Comparison of ENCODE assay signal across 21 cellular contexts in the genomic region with DNA sequence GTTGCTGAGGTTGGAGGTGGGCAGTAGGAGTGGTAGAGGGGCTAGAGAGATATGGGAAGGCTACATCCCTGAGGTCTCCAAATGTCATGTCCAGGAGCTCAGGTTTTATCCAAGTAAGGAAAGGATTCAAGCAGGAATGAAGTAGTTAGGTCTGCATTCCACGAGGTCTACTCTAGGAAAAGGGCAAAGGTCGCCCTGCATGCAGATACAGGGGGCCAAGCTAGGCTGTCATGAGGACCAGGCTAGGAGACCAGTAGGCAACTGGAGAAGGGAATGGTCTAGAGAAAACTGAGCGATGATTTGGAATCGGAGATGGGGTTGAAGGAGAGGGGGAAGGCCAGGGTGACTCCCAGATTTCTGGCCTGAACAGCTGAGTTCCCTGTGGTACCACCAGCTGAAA.
"Had no signal": no experiment of that assay in that cellular context is flagged by ENCODE, and none has a peak within 500 bp of the region (broad histone marks: within the 10 kb centered on the region; RNA-seq: fewer than 3 reads in every experiment).

No MANE protein-coding gene starts in this region.

- H3K36me3 ChIP-seq: colonic mucosa, heart left ventricle, stomach, transverse colon, uterus had no signal

- H3K4me1 ChIP-seq: colonic mucosa, parathyroid adenoma, transverse colon, uterus had no signal

- DNase-seq: activated CD4-positive, alpha-beta T cell treated with anti-CD3 and anti-CD28 coated beads, Interleukin-2, amount 50 U/mL, for 4 hours; activated T-cell treated with anti-CD3 and anti-CD28 coated beads for 4 hours; aorta; colonic mucosa; heart left ventricle; left cardiac atrium; nucleus accumbens; right cardiac atrium; stimulated activated CD4-positive, alpha-beta T cell treated with anti-CD3 and anti-CD28 coated beads, Interleukin-12 subunit alpha, Interleukin-12 subunit beta, amount 100 ng/mL, for 4 hours; stomach; T-helper 1 cell; T-helper 9 cell; transverse colon had no signal

- H3K4me3 ChIP-seq: colonic mucosa, heart left ventricle, stomach, transverse colon, uterus had no signal

- H3K27me3 ChIP-seq: colonic mucosa, heart left ventricle, stomach, transverse colon, uterus had no signal

- H3K27me3 Mint-ChIP-seq: memory B cell had no signal

- H3K9me3 Mint-ChIP-seq: activated naive CD4-positive, alpha-beta T cell treated with anti-CD3 and anti-CD28 coated beads, Interleukin-2, amount 50 U/mL, for 72 hours; activated T-helper 1 cell treated with anti-CD3 and anti-CD28 coated beads, Interleukin-12 subunit alpha, Interleukin-12 subunit beta, Interleukin-2, Interleukin-4 antibody, amounts not matched to agents 30 ng/mL and 10 ng/mL and 1 ng/mL, durations not matched to agents 14 hours and 24 hours and 36 hours; memory B cell; natural killer cell treated with Interleukin-12 subunit alpha and Interleukin-12 subunit beta and Interleukin-15 and Interleukin-18, amount 100 ng/mL, for 72 hours; WTC11 had no signal

- H3K4me1 Mint-ChIP-seq: memory B cell, WTC11 had no signal

- ATAC-seq: activated naive CD4-positive, alpha-beta T cell treated with anti-CD3 and anti-CD28 coated beads, Interleukin-2, amount 50 U/mL, for 72 hours; left cardiac atrium; natural killer cell treated with Interleukin-12 subunit alpha and Interleukin-12 subunit beta and Interleukin-15 and Interleukin-18, amount 100 ng/mL, for 72 hours; right cardiac atrium; WTC11 had no signal

- H3K27ac Mint-ChIP-seq: activated naive CD4-positive, alpha-beta T cell treated with anti-CD3 and anti-CD28 coated beads, Interleukin-2, amount 50 U/mL, for 72 hours; activated T-helper 1 cell treated with anti-CD3 and anti-CD28 coated beads, Interleukin-12 subunit alpha, Interleukin-12 subunit beta, Interleukin-2, Interleukin-4 antibody, amounts not matched to agents 30 ng/mL and 10 ng/mL and 1 ng/mL, durations not matched to agents 14 hours and 24 hours and 36 hours; memory B cell; WTC11 had no signal

- H3K27ac ChIP-seq: colonic mucosa, epithelial cell of prostate, parathyroid adenoma, transverse colon had no signal

- H3K9me3 ChIP-seq: colonic mucosa, heart left ventricle, stomach, transverse colon, uterus had no signal

- H3K36me3 Mint-ChIP-seq: activated naive CD4-positive, alpha-beta T cell treated with anti-CD3 and anti-CD28 coated beads, Interleukin-2, amount 50 U/mL, for 72 hours; memory B cell; natural killer cell treated with Interleukin-12 subunit alpha and Interleukin-12 subunit beta and Interleukin-15 and Interleukin-18, amount 100 ng/mL, for 72 hours; WTC11 had no signal

- H3K4me3 Mint-ChIP-seq: activated T-helper 1 cell treated with anti-CD3 and anti-CD28 coated beads, Interleukin-12 subunit alpha, Interleukin-12 subunit beta, Interleukin-2, Interleukin-4 antibody, amounts not matched to agents 30 ng/mL and 10 ng/mL and 1 ng/mL, durations not matched to agents 14 hours and 24 hours and 36 hours; memory B cell; natural killer cell treated with Interleukin-12 subunit alpha and Interleukin-12 subunit beta and Interleukin-15 and Interleukin-18, amount 100 ng/mL, for 72 hours; WTC11 had no signal
